In the genomic region with DNA sequence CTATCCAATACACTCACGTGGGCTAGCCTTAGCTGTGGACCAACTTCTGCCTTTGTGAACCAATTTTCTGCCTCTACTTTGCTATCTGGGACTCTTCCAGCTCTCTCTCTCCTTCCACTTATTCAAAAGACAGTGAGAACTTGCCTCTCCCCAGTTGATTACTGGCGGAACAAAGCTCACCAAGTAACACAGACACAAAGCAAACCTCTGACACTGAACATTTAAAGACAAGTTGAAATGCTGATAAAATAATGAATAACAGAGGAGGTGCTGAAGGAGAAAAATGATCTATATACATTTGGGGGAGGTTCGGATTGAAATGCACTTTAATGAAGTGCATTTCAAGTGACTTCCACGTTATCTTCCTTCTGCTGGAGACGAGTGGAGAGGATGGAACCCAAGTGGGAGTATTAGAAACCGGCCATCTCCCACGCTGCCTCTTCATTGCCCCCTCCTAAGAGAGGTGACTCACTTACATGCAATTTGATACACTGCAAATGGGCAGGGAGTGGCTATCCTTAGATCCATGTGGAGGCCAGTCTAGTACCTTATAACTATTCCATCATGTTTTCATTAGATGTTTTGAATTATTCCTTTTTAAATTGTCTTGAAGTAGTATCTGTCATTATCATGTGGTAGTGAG, we compare ENCODE assay signal across 10 cellular contexts. TPM values are rescaled to one million over a fixed set of nuclear protein-coding genes. Genes with fewer than 3 reads are reported as not detected.
A peak's percentile ranks its signal among the peaks of the same experiment; 100 is the strongest.
DNase-seq lines count a peak whose midpoint lies in the region; ATAC-seq and TF ChIP-seq lines count a peak whose summit lies in the region.
"Had no signal": no experiment of that assay in that cellular context is flagged by ENCODE, and none has a peak within 500 bp of the region (broad histone marks: within the 10 kb centered on the region; RNA-seq: fewer than 3 reads in every experiment).

No MANE protein-coding gene starts in this region.

- no peaks in the 10 kb centered on the region for H3K4me1 ChIP-seq in MM.1S (ENCODE audit: low read length)

- BruUV-seq in Calu3 (replicated peaks; lab: Mats Ljungman, UMichigan): no TSS peak

- DNase-seq in Calu3 (peak; percentile 39), M059J (ENCODE audit: low read depth) (peak; percentile 77), choroid plexus epithelial cell (ENCODE audit: low read depth) (peak; percentile 84), mesothelial cell of epicardium (ENCODE audit: low spot score in 2 of 2, unreplicated experiment in 2 of 2) (no peak), MM.1S (no peak), NCI-H1105 treated with DMSO at 0.1 percent for 48 hours (lab: John Stamatoyannopoulos, UW) (no peak)
- DNase-seq: activated CD8-positive, alpha-beta memory T cell treated with anti-CD3 and anti-CD28 coated beads, Interleukin-2, amount 50 U/mL, for 48 hours; stimulated activated CD4-positive, alpha-beta T cell treated with anti-CD3 and anti-CD28 coated beads, Interleukin-2, amount 100 ng/mL, for 48 hours had no signal

- H3K27ac ChIP-seq in MM.1S (ENCODE audit: low read length): no peak overlapping the region

- CTCF ChIA-PET in Calu3 (lab: Charles Lee): no interaction called here

- no peaks in the 10 kb centered on the region for H4K20me1 ChIP-seq in MM.1S (ENCODE audit: insufficient read depth, low read length)

- H3K9ac ChIP-seq in MM.1S (ENCODE audit: low read length): no peak overlapping the region

- H3K27ac Mint-ChIP-seq in Calu3 (ENCODE audit: unreplicated experiment) (no peak overlapping the region), mesothelial cell of epicardium (peak overlapping the region; percentile 51)

- H3K4me3 ChIP-seq in choroid plexus epithelial cell (ENCODE audit: low read depth, low read length) (no peak overlapping the region), MM.1S (ENCODE audit: low read length) (no peak overlapping the region)

- no peaks in the 10 kb centered on the region for H3K36me3 Mint-ChIP-seq in Calu3 (ENCODE audit: insufficient read depth, unreplicated experiment)
- H3K36me3 Mint-ChIP-seq in mesothelial cell of epicardium: peaks cover 2% of the 10 kb centered on the region

- no peak overlapping the region for H3K4me2 ChIP-seq in MM.1S (ENCODE audit: low read depth, low read length)

- H2AFZ ChIP-seq in MM.1S (ENCODE audit: low read length): no peak overlapping the region

- H3K27me3 Mint-ChIP-seq in Calu3 (ENCODE audit: unreplicated experiment) (peaks cover 23% of the 10 kb centered on the region), mesothelial cell of epicardium (ENCODE audit: low read depth) (no peaks in the 10 kb centered on the region)

- TF ChIP-seq CTCF in Calu3 (IDR thresholded peaks at IDR 0.05; ENCODE audit: unreplicated experiment) (no peak), choroid plexus epithelial cell (conservative IDR thresholded peaks at IDR 0.05; ENCODE audit: low read depth, low read length) (no peak), mesothelial cell of epicardium (IDR thresholded peaks at IDR 0.05; ENCODE audit: unreplicated experiment) (no peak), MM.1S (IDR thresholded peaks at IDR 0.05; ENCODE audit: low read length) (no peak)

- intact Hi-C loops in Calu3 (cut with micrococcal nuclease; ENCODE audit: unreplicated experiment): no loop called here

- H3K4me3 Mint-ChIP-seq in Calu3 (ENCODE audit: low read depth, unreplicated experiment) (no peak overlapping the region), mesothelial cell of epicardium (no peak overlapping the region)

- ATAC-seq in GM19324 (IDR thresholded peaks at IDR 0.05; ENCODE audit: low FRiP score, unreplicated experiment) (no peak), GM18502 (IDR thresholded peaks at IDR 0.05; ENCODE audit: poor library complexity, unreplicated experiment) (no peak)

- no peaks in the 10 kb centered on the region for H3K79me2 ChIP-seq in MM.1S (ENCODE audit: low read length)

- no peaks in the 10 kb centered on the region for H3K9me3 ChIP-seq in MM.1S (replicated peaks; ENCODE audit: insufficient read depth, low read length)

- H3K36me3 ChIP-seq in MM.1S (replicated peaks; ENCODE audit: insufficient read depth, low read length): no peaks in the 10 kb centered on the region

- H3K9me3 Mint-ChIP-seq in Calu3 (ENCODE audit: low read depth, unreplicated experiment) (peaks cover 5% of the 10 kb centered on the region), mesothelial cell of epicardium (peaks cover 14% of the 10 kb centered on the region)

- H3F3A ChIP-seq in MM.1S (ENCODE audit: insufficient read depth, low read length): no peaks in the 10 kb centered on the region

- H3K9me2 ChIP-seq in MM.1S (replicated peaks; ENCODE audit: insufficient read depth, low read length): no peaks in the 10 kb centered on the region

- peaks cover 11% of the 10 kb centered on the region for H3K4me1 Mint-ChIP-seq in Calu3 (ENCODE audit: low read depth, unreplicated experiment)
- H3K4me1 Mint-ChIP-seq in mesothelial cell of epicardium: peaks cover 26% of the 10 kb centered on the region

- H3K27me3 ChIP-seq in MM.1S (replicated peaks; ENCODE audit: insufficient read depth, low read length): peaks cover 12% of the 10 kb centered on the region; the same call in 1 of the 2 replicates

RNA-seq across cellular contexts. Expression of a gene that starts 6.1 kb away (rescaled TPM):
- 1.4 and 1.6 TPM in 2 replicates for total RNA-seq in Calu3 (2022)
- total RNA-seq in M059J (2014; rRNA removed; shearing (Covaris generic)): 0.76 and 4.3 TPM in 2 replicates
- 65.3 to 67.0 TPM (median 65.6 TPM) in 3 replicates for total RNA-seq in mesothelial cell of epicardium

Comparison
In these comparisons a context has a peak if more than half of its experiments do, and no peak if none do; other contexts are left out.
1. DNase-seq: peak in Calu3 (single experiment), M059J (single experiment) and choroid plexus epithelial cell (single experiment); none in mesothelial cell of epicardium (0 of 2), MM.1S (single experiment) and NCI-H1105 treated with DMSO at 0.1 percent for 48 hours (single experiment).
2. RNA of a gene that starts 6.1 kb away (total RNA-seq): 65.3 to 67.0 TPM in mesothelial cell of epicardium; 0.76 to 4.3 TPM in M059J and 1.4 to 1.6 TPM in Calu3; every median in the first group is over 10 times any median in the second.